Comparison of ENCODE assay signal across 2 cellular contexts in the genomic region with DNA sequence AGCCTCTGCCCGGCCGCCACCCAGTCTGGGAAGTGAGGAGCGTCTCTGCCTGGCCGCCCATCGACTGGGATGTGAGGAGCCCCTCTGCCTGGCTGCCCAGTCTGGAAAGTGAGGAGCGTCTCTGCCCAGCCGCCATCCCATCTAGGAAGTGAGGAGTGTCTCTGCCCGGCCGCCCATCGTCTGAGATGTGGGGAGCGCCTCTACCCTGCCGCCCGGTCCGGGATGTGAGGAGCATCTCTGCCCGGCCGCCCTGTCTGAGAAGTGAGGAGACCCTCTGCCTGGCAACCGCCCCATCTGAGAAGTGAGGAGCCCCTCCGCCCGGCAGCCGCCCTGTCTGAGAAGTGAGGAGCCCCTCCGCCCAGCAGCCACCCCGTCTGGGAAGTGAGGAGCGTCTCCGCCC. TPM values are rescaled to one million over a fixed set of nuclear protein-coding genes. Genes with fewer than 3 reads are reported as not detected.
"Had no signal": no experiment of that assay in that cellular context is flagged by ENCODE, and none has a peak within 500 bp of the region (broad histone marks: within the 10 kb centered on the region; RNA-seq: fewer than 3 reads in every experiment).

No MANE protein-coding gene starts in this region.

RNA-seq across cellular contexts. Expression of a gene that starts 43.6 kb away (rescaled TPM):
- total RNA-seq: K562 had no signal
- polyA plus RNA-seq: IgD-negative memory B cell had no signal
